Comparison of ENCODE assay signal across 8 cellular contexts in genomic region chr18:31664101-31664500, GRCh38. TPM values are rescaled to one million over a fixed set of nuclear protein-coding genes. Genes with fewer than 3 reads are reported as not detected.
"Had no signal": no experiment of that assay in that cellular context is flagged by ENCODE, and none has a peak within 500 bp of the region (broad histone marks: within the 10 kb centered on the region; RNA-seq: fewer than 3 reads in every experiment).

No MANE protein-coding gene starts in this region.

- H3K4me3 Mint-ChIP-seq: GM23338, H9, HFFc6 had no signal

- DNase-seq: GM23248, GOT3, H7, H9, HCEC 1CT, HFFc6 had no signal

- H3K27ac ChIP-seq: GM23248 had no signal

- H2AFZ ChIP-seq: GM23248, GM23338 had no signal

- H3K36me3 ChIP-seq: HAP-1 had no signal

- H3K4me2 ChIP-seq: GM23338 had no signal

- H3K9me3 Mint-ChIP-seq: GM23338 had no signal

- H3K27ac Mint-ChIP-seq: GM23338, H9, HFFc6 had no signal

- H3K9ac ChIP-seq: GM23248 had no signal

- H3K4me3 ChIP-seq: GM23248, GM23338, HAP-1 had no signal

RNA-seq across cellular contexts. Expression of gene B4GALT6, which starts 20.3 kb away (rescaled TPM):
- total RNA-seq: HFFc6 had no signal
